Comparison of ENCODE assay signal across 10 cellular contexts in genomic region chr5:173232499-173233346, GRCh38. TPM values are rescaled to one million over a fixed set of nuclear protein-coding genes. Genes with fewer than 3 reads are reported as not detected.
DNase-seq lines count a peak whose midpoint lies in the region; TF ChIP-seq lines count a peak whose summit lies in the region.
"Had no signal": no experiment of that assay in that cellular context is flagged by ENCODE, and none has a peak within 500 bp of the region (broad histone marks: within the 10 kb centered on the region; RNA-seq: fewer than 3 reads in every experiment).

No MANE protein-coding gene starts in this region.

- peak overlapping the region; percentile 73 for H3K27ac Mint-ChIP-seq in activated T-helper 1 cell treated with anti-CD3 and anti-CD28 coated beads, Interleukin-12 subunit alpha, Interleukin-12 subunit beta, Interleukin-2, Interleukin-4 antibody, amounts not matched to agents 30 ng/mL and 10 ng/mL and 1 ng/mL, durations not matched to agents 14 hours and 24 hours and 36 hours

- no peak overlapping the region for H3K4me3 Mint-ChIP-seq in activated T-helper 1 cell treated with anti-CD3 and anti-CD28 coated beads, Interleukin-12 subunit alpha, Interleukin-12 subunit beta, Interleukin-2, Interleukin-4 antibody, amounts not matched to agents 30 ng/mL and 10 ng/mL and 1 ng/mL, durations not matched to agents 14 hours and 24 hours and 36 hours

- no peaks in the 10 kb centered on the region for H3K9me3 ChIP-seq in spleen

- H3K36me3 ChIP-seq in spleen: no peaks in the 10 kb centered on the region

- H3K9me3 Mint-ChIP-seq in activated T-helper 1 cell treated with anti-CD3 and anti-CD28 coated beads, Interleukin-12 subunit alpha, Interleukin-12 subunit beta, Interleukin-2, Interleukin-4 antibody, amounts not matched to agents 30 ng/mL and 10 ng/mL and 1 ng/mL, durations not matched to agents 14 hours and 24 hours and 36 hours: no peaks in the 10 kb centered on the region
- H3K9me3 Mint-ChIP-seq: naive thymus-derived CD8-positive, alpha-beta T cell had no signal

- peaks cover 85% of the 10 kb centered on the region for H3K27me3 Mint-ChIP-seq in activated T-helper 1 cell treated with anti-CD3 and anti-CD28 coated beads, Interleukin-12 subunit alpha, Interleukin-12 subunit beta, Interleukin-2, Interleukin-4 antibody, amounts not matched to agents 30 ng/mL and 10 ng/mL and 1 ng/mL, durations not matched to agents 14 hours and 24 hours and 36 hours (ENCODE audit: insufficient read depth)

- 3 to 14% (median 5%) methylated on average over 9 to 87 of the region's 87 CpGs for WGBS in spleen, 5 donors

- intact Hi-C loops in activated T-helper 1 cell treated with anti-CD3 and anti-CD28 coated beads, Interleukin-12 subunit alpha, Interleukin-12 subunit beta, Interleukin-2, Interleukin-4 antibody, amounts not matched to agents 30 ng/mL and 10 ng/mL and 1 ng/mL, durations not matched to agents 14 hours and 24 hours and 36 hours (cut with micrococcal nuclease): no loop called here
- intact Hi-C loops in spleen (cut with DNase I; ENCODE audit: low total_unique reads) (no loop called here), head of caudate nucleus (cut with DNase I) (no loop called here)

- no peak for TF ChIP-seq POLR2A in spleen (IDR thresholded peaks at IDR 0.05)

- H3K27me3 ChIP-seq in spleen (replicated peaks in 1 of 7): peaks cover 12 to 100% (median 95%) of the 10 kb centered on the region in 7 donors

- H3K4me1 Mint-ChIP-seq in activated T-helper 1 cell treated with anti-CD3 and anti-CD28 coated beads, Interleukin-12 subunit alpha, Interleukin-12 subunit beta, Interleukin-2, Interleukin-4 antibody, amounts not matched to agents 30 ng/mL and 10 ng/mL and 1 ng/mL, durations not matched to agents 14 hours and 24 hours and 36 hours (ENCODE audit: low read depth): peaks cover 20% of the 10 kb centered on the region

- DNase-seq in activated CD8-positive, alpha-beta memory T cell treated with anti-CD3 and anti-CD28 coated beads, Interleukin-2, amount 50 U/mL, for 48 hours: peak; percentile 64
- DNase-seq in activated CD8-positive, alpha-beta memory T cell treated with anti-CD3 and anti-CD28 coated beads, Interleukin-2, amount 50 U/mL, for 4 hours: no peak
- no peak for DNase-seq in activated T-helper 1 cell treated with anti-CD3 and anti-CD28 coated beads, Interleukin-12 subunit alpha, Interleukin-12 subunit beta, Interleukin-2, Interleukin-4 antibody, amounts not matched to agents 30 ng/mL and 10 ng/mL and 1 ng/mL, durations not matched to agents 14 hours and 24 hours and 36 hours (ENCODE audit: low spot score)
- peak; percentile 9 for DNase-seq in kidney tubule cell (ENCODE audit: low spot score)
- DNase-seq in spleen: peak; percentile 56
- DNase-seq in NCI-H345 (lab: John Stamatoyannopoulos, UW): no peak
- DNase-seq in head of caudate nucleus: no peak
- no peak for DNase-seq in AG08395 (ENCODE audit: low spot score)
- DNase-seq: naive thymus-derived CD8-positive, alpha-beta T cell had no signal

- H3K36me3 Mint-ChIP-seq in activated T-helper 1 cell treated with anti-CD3 and anti-CD28 coated beads, Interleukin-12 subunit alpha, Interleukin-12 subunit beta, Interleukin-2, Interleukin-4 antibody, amounts not matched to agents 30 ng/mL and 10 ng/mL and 1 ng/mL, durations not matched to agents 14 hours and 24 hours and 36 hours (ENCODE audit: low read depth): peaks cover 6% of the 10 kb centered on the region

- peak in 1 of 11 experiments; percentile 12 for TF ChIP-seq CTCF in spleen (IDR thresholded peaks at IDR 0.05 in 8 of 11, conservative IDR thresholded peaks at IDR 0.05 in 3 of 11)

- peak overlapping the region in 7 of 8 donors; percentile 62 to 84 (median 81) for H3K27ac ChIP-seq in spleen

- H3K4me3 ChIP-seq in spleen: peak overlapping the region; percentile 1 to 66 (median 34)

- H3K4me1 ChIP-seq in spleen: peaks cover 3 to 76% (median 48%) of the 10 kb centered on the region in 6 donors

RNA-seq across cellular contexts. Expression of gene NKX2-5, which starts 2.3 kb away (rescaled TPM):
- not detected in 2 replicates for total RNA-seq in activated T-helper 1 cell treated with anti-CD3 and anti-CD28 coated beads, Interleukin-12 subunit alpha, Interleukin-12 subunit beta, Interleukin-2, Interleukin-4 antibody, amounts not matched to agents 30 ng/mL and 10 ng/mL and 1 ng/mL, durations not matched to agents 14 hours and 24 hours and 36 hours
- total RNA-seq in spleen: 10 to 100 TPM; 17.3 to 42.3 (median 28.9) TPM
- 10 to 100 TPM in 2 of 3 donors, 1 to 10 TPM in 1; 9.4 to 21.6 (median 13.9) TPM for polyA plus RNA-seq in spleen
- total RNA-seq: M059J; naive thymus-derived CD8-positive, alpha-beta T cell had no signal

Comparison
In these comparisons a context has a peak if more than half of its experiments do, and no peak if none do; other contexts are left out.
1. DNase-seq: peak in activated CD8-positive, alpha-beta memory T cell treated with anti-CD3 and anti-CD28 coated beads, Interleukin-2, amount 50 U/mL, for 48 hours (single experiment), kidney tubule cell (single experiment) and spleen (single experiment); none in activated CD8-positive, alpha-beta memory T cell treated with anti-CD3 and anti-CD28 coated beads, Interleukin-2, amount 50 U/mL, for 4 hours (single experiment), activated T-helper 1 cell treated with anti-CD3 and anti-CD28 coated beads, Interleukin-12 subunit alpha, Interleukin-12 subunit beta, Interleukin-2, Interleukin-4 antibody, amounts not matched to agents 30 ng/mL and 10 ng/mL and 1 ng/mL, durations not matched to agents 14 hours and 24 hours and 36 hours (single experiment), NCI-H345 (single experiment), head of caudate nucleus (0 of 42) and AG08395 (single experiment).
2. RNA of gene NKX2-5, which starts 2.3 kb away (total RNA-seq): 17.3 to 42.3 TPM in spleen; not detected in activated T-helper 1 cell treated with anti-CD3 and anti-CD28 coated beads, Interleukin-12 subunit alpha, Interleukin-12 subunit beta, Interleukin-2, Interleukin-4 antibody, amounts not matched to agents 30 ng/mL and 10 ng/mL and 1 ng/mL, durations not matched to agents 14 hours and 24 hours and 36 hours; every median in the first group is over 10 times any median in the second.